In the genomic region with DNA sequence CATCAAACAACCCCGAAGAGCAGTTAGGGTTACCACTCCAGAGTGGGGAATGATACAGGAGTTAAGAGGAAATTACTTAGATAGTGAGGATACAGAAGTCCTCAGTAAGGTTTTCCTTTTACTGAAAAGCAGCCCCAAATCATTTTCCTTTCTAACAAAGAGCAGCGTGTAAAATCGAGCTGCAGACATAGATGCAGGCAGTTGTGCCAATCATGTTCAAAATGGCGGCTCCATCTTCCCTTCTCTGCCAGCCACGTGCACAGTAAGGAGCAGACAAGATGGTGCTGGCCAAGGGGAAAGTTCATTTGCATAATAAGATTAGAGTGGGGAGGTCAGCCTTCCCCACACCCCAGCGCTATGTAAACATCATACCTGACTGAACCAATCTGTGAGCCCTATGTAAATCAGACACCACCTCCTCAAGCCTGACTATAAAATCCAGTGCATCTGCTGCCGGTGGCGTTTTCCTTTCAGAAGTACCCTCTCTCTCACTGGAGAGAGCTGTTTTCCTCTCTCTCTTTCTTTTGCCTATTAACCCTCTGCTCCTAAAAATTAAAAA, we compare ENCODE assay signal across 11 cellular contexts. TPM values are rescaled to one million over a fixed set of nuclear protein-coding genes. Genes with fewer than 3 reads are reported as not detected.
DNase-seq lines count a peak whose midpoint lies in the region; ATAC-seq and TF ChIP-seq lines count a peak whose summit lies in the region.
"Had no signal": no experiment of that assay in that cellular context is flagged by ENCODE, and none has a peak within 500 bp of the region (broad histone marks: within the 10 kb centered on the region; RNA-seq: fewer than 3 reads in every experiment).

No MANE protein-coding gene starts in this region.

- peaks cover 7% of the 10 kb centered on the region for H3K36me3 Mint-ChIP-seq in endodermal cell (ENCODE audit: low read depth)
- H3K36me3 Mint-ChIP-seq: activated naive CD4-positive, alpha-beta T cell treated with anti-CD3 and anti-CD28 coated beads, Interleukin-2, amount 10 ng/mL, durations not matched to agents 7 days and 5 days had no signal

- no peak overlapping the region for H2AK5ac ChIP-seq in IMR-90 (ENCODE audit: low read depth, low read length)

- peaks cover 21% of the 10 kb centered on the region for H3K9me3 Mint-ChIP-seq in endodermal cell
- H3K9me3 Mint-ChIP-seq: activated naive CD4-positive, alpha-beta T cell treated with anti-CD3 and anti-CD28 coated beads, Interleukin-2, amount 10 ng/mL, durations not matched to agents 7 days and 5 days had no signal

- H3K56ac ChIP-seq in IMR-90 (ENCODE audit: extremely low read depth, insufficient read depth, low read length) = no peak overlapping the region

- H3K23ac ChIP-seq in IMR-90 (ENCODE audit: low read depth, low read length) = no peak overlapping the region

- TF ChIP-seq CTCF in A673 (conservative IDR thresholded peaks at IDR 0.05; ENCODE audit: low read depth, low read length) (no peak), IMR-90 (conservative IDR thresholded peaks at IDR 0.05; ENCODE audit: low read depth, low read length) (no peak), endodermal cell (conservative IDR thresholded peaks at IDR 0.05) (no peak)

- no peak for TF ChIP-seq RAD21 in IMR-90 (IDR thresholded peaks at IDR 0.05; ENCODE audit: low read length)

- no peak overlapping the region for H3K27ac Mint-ChIP-seq in endodermal cell
- H3K27ac Mint-ChIP-seq: activated naive CD4-positive, alpha-beta T cell treated with anti-CD3 and anti-CD28 coated beads, Interleukin-2, amount 10 ng/mL, durations not matched to agents 7 days and 5 days had no signal

- H3K4me3 ChIP-seq in A673 (ENCODE audit: low read depth, low read length, poor library complexity, severe bottlenecking) (no peak overlapping the region), IMR-90 (ENCODE audit: insufficient read depth, low read depth, low read length) (no peak overlapping the region), endodermal cell (ENCODE audit: low read length) (no peak overlapping the region)

- intact Hi-C loops in A673 (cut with micrococcal nuclease; ENCODE audit: unreplicated experiment) = no loop called here
- intact Hi-C loops in IMR-90 (cut with micrococcal nuclease) = no loop called here

- no peaks in the 10 kb centered on the region for H3K9me3 ChIP-seq in A673 (ENCODE audit: low read depth, low read length, poor library complexity, severe bottlenecking)
- no peaks in the 10 kb centered on the region for H3K9me3 ChIP-seq in IMR-90 (ENCODE audit: control insufficient read depth, insufficient read depth, low read length)
- H3K9me3 ChIP-seq in endodermal cell (ENCODE audit: control insufficient read depth, low read length) = peaks cover 13% of the 10 kb centered on the region

- H4K5ac ChIP-seq in IMR-90 (ENCODE audit: low read depth, low read length) = no peak overlapping the region

- no peak overlapping the region for H3K18ac ChIP-seq in IMR-90 (ENCODE audit: low read depth, low read length)

- no peak overlapping the region for H4K8ac ChIP-seq in IMR-90 (ENCODE audit: low read depth in 2 of 2, low read length in 2 of 2)

- ATAC-seq in IMR-90 (ENCODE audit: low read depth) (no peak; the same call in 1 of the 2 replicates), GM18870 (IDR thresholded peaks at IDR 0.05; ENCODE audit: unreplicated experiment) (no peak)

- no peak overlapping the region for H4K91ac ChIP-seq in IMR-90 (ENCODE audit: insufficient read depth, low read depth, low read length)

- no peaks in the 10 kb centered on the region for H3K36me3 ChIP-seq in A673 (ENCODE audit: insufficient read depth, low read length, poor library complexity, severe bottlenecking)
- H3K36me3 ChIP-seq in IMR-90 (ENCODE audit: control insufficient read depth, insufficient read depth, low read length) = no peaks in the 10 kb centered on the region
- no peaks in the 10 kb centered on the region for H3K36me3 ChIP-seq in endodermal cell (ENCODE audit: control insufficient read depth, insufficient read depth, low read length)

- CTCF ChIA-PET in A673 (lab: Charles Lee) = no interaction called here
- CTCF ChIA-PET in IMR-90 (lab: Yijun Ruan, JAX) = interaction anchor here (1.1 kb wide), 1 partner anchor 10 kb away, joined by 3 read pairs; no protein-coding TSS in a partner anchor

- H3K27me3 ChIP-seq in A673 (replicated peaks; ENCODE audit: insufficient read depth, low read depth, low read length, poor library complexity) = no peaks in the 10 kb centered on the region
- no peaks in the 10 kb centered on the region; the same call in 1 of the 2 replicates for H3K27me3 ChIP-seq in IMR-90 (ENCODE audit: control insufficient read depth, insufficient read depth, low read length)
- H3K27me3 ChIP-seq in endodermal cell (ENCODE audit: control insufficient read depth, insufficient read depth, low read length, poor library complexity, severe bottlenecking) = no peaks in the 10 kb centered on the region

- dilution Hi-C loops in IMR-90 (cut with HindIII; ENCODE audit: low sequenced_read_pairs, unreplicated experiment) = no loop called here

- H3K4me1 ChIP-seq in A673 (ENCODE audit: insufficient read depth, low read length, poor library complexity, severe bottlenecking) = no peaks in the 10 kb centered on the region
- 0 out of 2 replicates have a peak, but pooled peaks cover 2% of the 10 kb centered on the region for H3K4me1 ChIP-seq in IMR-90 (ENCODE audit: control insufficient read depth, insufficient read depth, low read length)
- H3K4me1 ChIP-seq in endodermal cell (ENCODE audit: control insufficient read depth, insufficient read depth, low read length) = peaks cover 11% of the 10 kb centered on the region

- H3K79me1 ChIP-seq in IMR-90 (ENCODE audit: low read depth in 1 of 2, low read length in 2 of 2) = no peaks in the 10 kb centered on the region

- H2BK15ac ChIP-seq in IMR-90 (ENCODE audit: low read depth, low read length) = no peak overlapping the region

- POLR2A ChIA-PET in A673 (lab: Charles Lee; ENCODE audit: low non-redundant PET) (no interaction called here), IMR-90 (lab: Charles Lee; ENCODE audit: unreplicated experiment) (no interaction called here)

- no CpG with 5 or more reads among the region's 8 CpGs for WGBS in IMR-90 (ENCODE audit: extremely low coverage in 2 of 2, insufficient read length in 1 of 2), 2 experiments
- WGBS in endodermal cell (ENCODE audit: insufficient coverage in 1 of 2, insufficient read length in 1 of 2), 2 experiments = 78 to 88% methylated on average over 7 of the region's 8 CpGs

- H2AK9ac ChIP-seq in IMR-90 (replicated peaks; ENCODE audit: low read depth, low read length, poor library complexity) = no peak overlapping the region

- H2BK20ac ChIP-seq in IMR-90 (ENCODE audit: low read depth, low read length) = no peak overlapping the region

- H2BK5ac ChIP-seq in IMR-90 (ENCODE audit: low read depth, low read length, poor library complexity, severe bottlenecking) = no peak overlapping the region

- H2BK120ac ChIP-seq in IMR-90 (ENCODE audit: low read depth, low read length) = no peak overlapping the region

- H3K14ac ChIP-seq in IMR-90 (replicated peaks; ENCODE audit: low read depth, low read length) = no peak overlapping the region

- H4K20me1 ChIP-seq in IMR-90 (ENCODE audit: insufficient read depth, low read length) = no peaks in the 10 kb centered on the region

- H3K4me2 ChIP-seq in IMR-90 (ENCODE audit: low read depth, low read length) = no peak overlapping the region

- no peak overlapping the region for H3K4me3 Mint-ChIP-seq in endodermal cell
- H3K4me3 Mint-ChIP-seq: activated naive CD4-positive, alpha-beta T cell treated with anti-CD3 and anti-CD28 coated beads, Interleukin-2, amount 10 ng/mL, durations not matched to agents 7 days and 5 days had no signal

- in situ Hi-C loops in IMR-90 (cut with MboI; ENCODE audit: low sequenced_read_pairs) = no loop called here

- H3K27ac ChIP-seq in A673 (ENCODE audit: low read depth, low read length, poor library complexity, severe bottlenecking) = peak overlapping the region; percentile 22
- H3K27ac ChIP-seq in IMR-90 (ENCODE audit: insufficient read depth, low read length) = no peak overlapping the region
- H3K27ac ChIP-seq in endodermal cell (ENCODE audit: low read depth, low read length) = no peak overlapping the region

- H2AFZ ChIP-seq in IMR-90 (replicated peaks; ENCODE audit: low read length, poor library complexity) = no peak overlapping the region

- H3K9me1 ChIP-seq in IMR-90 (ENCODE audit: insufficient read depth, low read length) = peaks cover 2% of the 10 kb centered on the region; the same call in 1 of the 2 replicates

- H3K9ac ChIP-seq in IMR-90 (ENCODE audit: low read depth, low read length) (no peak overlapping the region), endodermal cell (ENCODE audit: extremely low read depth, low read length, poor library complexity, severe bottlenecking) (no peak overlapping the region)

- TF ChIP-seq POLR2A in IMR-90 (IDR thresholded peaks at IDR 0.05; ENCODE audit: low read depth, low read length) = no peak

- DNase-seq in A673 (ENCODE audit: low spot score) (peak; percentile 78), IMR-90 (peak; percentile 10), NCI-H526 treated with DMSO at 0.1 percent for 48 hours (lab: John Stamatoyannopoulos, UW) (peak; percentile 92), endodermal cell (peak; percentile 84), DMS153 treated with DMSO at 0.1 percent for 48 hours (lab: John Stamatoyannopoulos, UW; ENCODE audit: unreplicated experiment) (no peak), dedifferentiated amniotic fluid mesenchymal stem cell (ENCODE audit: extremely low spot score) (no peak)
- DNase-seq in stimulated activated CD4-positive, alpha-beta T cell treated with anti-CD3 and anti-CD28 coated beads, Interleukin-1b, Interleukin-23, amount 100 ng/mL, for 48 hours = no peak
- DNase-seq: activated naive CD4-positive, alpha-beta T cell treated with anti-CD3 and anti-CD28 coated beads, Interleukin-2, amount 10 ng/mL, durations not matched to agents 7 days and 5 days; dermis blood vessel endothelial cell had no signal

- no peak overlapping the region for H3K4ac ChIP-seq in IMR-90 (ENCODE audit: low read depth, low read length)

- H3K27me3 Mint-ChIP-seq in endodermal cell (ENCODE audit: insufficient read depth) = peaks cover 2% of the 10 kb centered on the region

- H3K4me1 Mint-ChIP-seq in endodermal cell = peaks cover 21% of the 10 kb centered on the region

- BruUV-seq in A673 (replicated peaks; lab: Mats Ljungman, UMichigan) (no TSS peak), IMR-90 (replicated peaks; lab: Mats Ljungman, UMichigan) (no TSS peak)

RNA-seq across cellular contexts. Expression of a gene that starts 2.5 kb away (rescaled TPM):
- total RNA-seq in A673 (2021) = 0.11 TPM in 1 of 2 replicates, not detected in the other
- total RNA-seq in IMR-90 (2012; rRNA removed) = under 0.01 TPM in 1 of 2 replicates, not detected in the other
- 0.04 and 0.14 TPM in 2 replicates for polyA plus RNA-seq in IMR-90 (2012; rRNA removed)
- 0.08 TPM in 2 replicates for polyA plus RNA-seq in IMR-90 (2012; cell fraction: cytosol; rRNA removed)
- polyA plus RNA-seq in IMR-90 (2012; cell fraction: nucleus; rRNA removed; ENCODE audit: low replicate concordance) = 0.04 and 0.13 TPM in 2 replicates
- not detected for total RNA-seq in endodermal cell
- polyA plus RNA-seq in endodermal cell (2013, experiment 1 of 2) = 3.6 TPM
- 2.6 TPM for polyA plus RNA-seq in endodermal cell (2013, experiment 2 of 2)
- polyA plus RNA-seq: BJ had no signal

RNA-seq across cellular contexts. Expression of a gene that starts 28.5 kb away (rescaled TPM):
- 41.5 and 42.4 TPM in 2 replicates for total RNA-seq in A673 (2021)
- total RNA-seq in IMR-90 (2012; rRNA removed) = 7.3 and 7.8 TPM in 2 replicates
- polyA plus RNA-seq in IMR-90 (2012; rRNA removed) = 5.6 and 7.0 TPM in 2 replicates
- polyA plus RNA-seq in IMR-90 (2012; cell fraction: cytosol; rRNA removed) = 3.0 and 5.3 TPM in 2 replicates
- polyA plus RNA-seq in IMR-90 (2012; cell fraction: nucleus; rRNA removed; ENCODE audit: low replicate concordance) = 6.5 and 10.4 TPM in 2 replicates
- total RNA-seq in endodermal cell = 10 to 100 TPM; 28.2 to 30.1 TPM
- 23.3 TPM for polyA plus RNA-seq in endodermal cell (2013, experiment 1 of 2)
- 19.3 TPM for polyA plus RNA-seq in endodermal cell (2013, experiment 2 of 2)

Comparison
In these comparisons a context has a peak if more than half of its experiments do, and no peak if none do; other contexts are left out.
1. DNase-seq: peak in A673 (single experiment), IMR-90 (single experiment), NCI-H526 treated with DMSO at 0.1 percent for 48 hours (single experiment) and endodermal cell (single experiment); none in stimulated activated CD4-positive, alpha-beta T cell treated with anti-CD3 and anti-CD28 coated beads, Interleukin-1b, Interleukin-23, amount 100 ng/mL, for 48 hours (single experiment), DMS153 treated with DMSO at 0.1 percent for 48 hours (single experiment) and dedifferentiated amniotic fluid mesenchymal stem cell (single experiment).